Comparison of ENCODE assay signal across 33 cellular contexts in the genomic region with DNA sequence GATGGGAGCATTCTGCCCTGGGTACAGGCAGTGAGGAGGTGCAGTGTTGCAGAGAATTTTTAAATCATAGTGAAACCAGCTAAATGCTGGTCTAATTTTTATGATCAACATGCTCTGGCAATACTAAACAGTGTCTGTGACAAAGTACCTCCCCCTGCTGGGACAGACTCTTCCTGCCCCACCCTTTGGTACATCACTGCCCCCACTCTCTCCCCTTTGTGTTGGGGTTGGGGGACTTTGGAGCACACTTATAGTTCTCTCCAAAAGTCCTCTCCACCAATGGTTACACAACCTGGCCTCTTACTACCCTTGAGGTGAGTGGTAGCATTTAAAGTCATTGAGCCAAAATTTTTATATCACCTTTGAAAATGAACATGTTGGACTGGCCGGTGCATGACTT. TPM values are rescaled to one million over a fixed set of nuclear protein-coding genes. Genes with fewer than 3 reads are reported as not detected.
"Had no signal": no experiment of that assay in that cellular context is flagged by ENCODE, and none has a peak within 500 bp of the region (broad histone marks: within the 10 kb centered on the region; RNA-seq: fewer than 3 reads in every experiment).

No MANE protein-coding gene starts in this region.

- H3K9me3 ChIP-seq: suprapubic skin, testis, thoracic aorta, thyroid gland, tibial artery, transverse colon, upper lobe of left lung, upper lobe of right lung, uterus, vagina had no signal

- H3K27ac ChIP-seq: stomach, suprapubic skin, testis, thoracic aorta, thyroid gland, tibial artery, tibial nerve, transverse colon, upper lobe of left lung, upper lobe of right lung, uterus, vagina had no signal

- H3K36me3 Mint-ChIP-seq: stimulated activated effector memory CD8-positive, alpha-beta T cell treated with anti-CD3 and anti-CD28 coated beads, Interleukin-12 subunit alpha, Interleukin-12 subunit beta, amount 100 ng/mL, for 72 hours; stimulated activated memory B cell treated with anti-CD40 and anti-IgM and Interleukin-4, amounts not matched to agents 10 μg/mL and 1 μg/mL and 100 μg/mL, for 72 hours; stimulated activated naive B cell treated with anti-CD40 and anti-IgM and Interleukin-4, amounts not matched to agents 10 μg/mL and 1 μg/mL and 100 μg/mL, for 72 hours; type B pancreatic cell had no signal

- H3K36me3 ChIP-seq: stomach, suprapubic skin, thoracic aorta, thyroid gland, tibial artery, tibial nerve, transverse colon, upper lobe of left lung, upper lobe of right lung, uterus, vagina had no signal

- H3K4me3 ChIP-seq: stomach, suprapubic skin, testis, thoracic aorta, thyroid gland, tibial artery, tibial nerve, transverse colon, upper lobe of left lung, upper lobe of right lung, uterus, vagina had no signal

- H3K4me1 Mint-ChIP-seq: stimulated activated effector memory CD8-positive, alpha-beta T cell treated with anti-CD3 and anti-CD28 coated beads, Interleukin-12 subunit alpha, Interleukin-12 subunit beta, amount 100 ng/mL, for 72 hours; stimulated activated memory B cell treated with anti-CD40 and anti-IgM and Interleukin-4, amounts not matched to agents 10 μg/mL and 1 μg/mL and 100 μg/mL, for 72 hours; stimulated activated naive CD8-positive, alpha-beta T cell treated with anti-CD3 and anti-CD28 coated beads, Interleukin-15, amount 100 ng/mL, for 72 hours had no signal

- H3K27ac Mint-ChIP-seq: stimulated activated effector memory CD8-positive, alpha-beta T cell treated with anti-CD3 and anti-CD28 coated beads, Interleukin-12 subunit alpha, Interleukin-12 subunit beta, amount 100 ng/mL, for 72 hours; stimulated activated memory B cell treated with anti-CD40 and anti-IgM and Interleukin-4, amounts not matched to agents 10 μg/mL and 1 μg/mL and 100 μg/mL, for 72 hours; stimulated activated naive B cell treated with anti-CD40 and anti-IgM and Interleukin-4, amounts not matched to agents 10 μg/mL and 1 μg/mL and 100 μg/mL, for 72 hours; stimulated activated naive CD8-positive, alpha-beta T cell treated with anti-CD3 and anti-CD28 coated beads, Interleukin-15, amount 100 ng/mL, for 72 hours; stimulated activated naive CD8-positive, alpha-beta T cell treated with anti-CD3 and anti-CD28 coated beads, Interleukin-15, Interleukin-2, amounts not matched to agents 100 ng/mL and 50 ng/mL, for 24 hours; type B pancreatic cell had no signal

- H3K4me1 ChIP-seq: stomach, suprapubic skin, testis, thyroid gland, tibial artery, tibial nerve, transverse colon, upper lobe of left lung, upper lobe of right lung, uterus, vagina had no signal

- FAIRE-seq: urothelium cell line had no signal

- H3K9me3 Mint-ChIP-seq: stimulated activated effector memory CD8-positive, alpha-beta T cell treated with anti-CD3 and anti-CD28 coated beads, Interleukin-12 subunit alpha, Interleukin-12 subunit beta, amount 100 ng/mL, for 72 hours; stimulated activated naive CD8-positive, alpha-beta T cell treated with anti-CD3 and anti-CD28 coated beads, Interleukin-15, Interleukin-2, amounts not matched to agents 100 ng/mL and 50 ng/mL, for 24 hours; type B pancreatic cell had no signal

- H3K4me3 Mint-ChIP-seq: stimulated activated effector memory CD8-positive, alpha-beta T cell treated with anti-CD3 and anti-CD28 coated beads, Interleukin-12 subunit alpha, Interleukin-12 subunit beta, amount 100 ng/mL, for 72 hours; stimulated activated memory B cell treated with anti-CD40 and anti-IgM and Interleukin-4, amounts not matched to agents 10 μg/mL and 1 μg/mL and 100 μg/mL, for 72 hours; stimulated activated naive B cell treated with anti-CD40 and anti-IgM and Interleukin-4, amounts not matched to agents 10 μg/mL and 1 μg/mL and 100 μg/mL, for 72 hours; stimulated activated naive CD8-positive, alpha-beta T cell treated with anti-CD3 and anti-CD28 coated beads, Interleukin-15, amount 100 ng/mL, for 72 hours; stimulated activated naive CD8-positive, alpha-beta T cell treated with anti-CD3 and anti-CD28 coated beads, Interleukin-15, Interleukin-2, amounts not matched to agents 100 ng/mL and 50 ng/mL, for 24 hours; type B pancreatic cell had no signal

- H3K27me3 ChIP-seq: stomach, testis, thyroid gland, tibial nerve, upper lobe of left lung, upper lobe of right lung, uterus, vagina had no signal

- DNase-seq: stimulated activated CD4-positive, alpha-beta T cell treated with anti-CD3 and anti-CD28 coated beads, Interleukin-2, amount 100 ng/mL, for 48 hours; stimulated activated CD4-positive, alpha-beta T cell treated with anti-CD3 and anti-CD28 coated beads, Interleukin-4, amount 100 ng/mL, for 1 hour; stimulated activated CD4-positive, alpha-beta T cell treated with anti-CD3 and anti-CD28 coated beads, Interleukin-4, amount 100 ng/mL, for 24 hours; stimulated activated CD4-positive, alpha-beta T cell treated with anti-CD3 and anti-CD28 coated beads, Interleukin-4, amount 100 ng/mL, for 4 hours; stimulated activated CD8-positive, alpha-beta memory T cell treated with anti-CD3 and anti-CD28 coated beads, Interleukin-4, amount 100 ng/mL, for 48 hours; stimulated activated naive B cell treated with anti-CD40 and anti-IgM and Interleukin-4, amounts not matched to agents 10 μg/mL and 1 μg/mL and 100 μg/mL, for 72 hours; stimulated activated naive CD4-positive, alpha-beta T cell; stimulated activated naive CD4-positive, alpha-beta T cell treated with Interleukin-2 at 50 U/mL for 16 hours; stimulated activated naive CD8-positive, alpha-beta T cell treated with anti-CD3 and anti-CD28 coated beads, Interleukin-15, amount 100 ng/mL, for 72 hours; stimulated activated naive CD8-positive, alpha-beta T cell treated with anti-CD3 and anti-CD28 coated beads, Interleukin-15, Interleukin-2, amounts not matched to agents 100 U/mL and 50 U/mL, for 24 hours; stomach; substantia nigra; testis; thyroid gland; tibial artery; transverse colon; trophoblast cell; upper lobe of left lung; upper lobe of right lung; uterus had no signal

RNA-seq across cellular contexts. Expression of gene GUCA2B, which starts 48.2 kb away (rescaled TPM):
- total RNA-seq: subcutaneous adipose tissue, suprapubic skin, temporal lobe, testis, thoracic aorta, thyroid gland, tibial nerve, upper lobe of left lung, upper lobe of right lung, ureter, urinary bladder, uterus, vagina had no signal
- polyA plus RNA-seq: urinary bladder had no signal

RNA-seq across cellular contexts. Expression of gene GUCA2A, which starts 59.5 kb away (rescaled TPM):
- total RNA-seq: temporal lobe, testis, thoracic aorta, thyroid gland, tibial nerve, upper lobe of right lung, ureter, urinary bladder, uterus, vagina had no signal
- polyA plus RNA-seq: stomach, urinary bladder had no signal
